In the genomic region with DNA sequence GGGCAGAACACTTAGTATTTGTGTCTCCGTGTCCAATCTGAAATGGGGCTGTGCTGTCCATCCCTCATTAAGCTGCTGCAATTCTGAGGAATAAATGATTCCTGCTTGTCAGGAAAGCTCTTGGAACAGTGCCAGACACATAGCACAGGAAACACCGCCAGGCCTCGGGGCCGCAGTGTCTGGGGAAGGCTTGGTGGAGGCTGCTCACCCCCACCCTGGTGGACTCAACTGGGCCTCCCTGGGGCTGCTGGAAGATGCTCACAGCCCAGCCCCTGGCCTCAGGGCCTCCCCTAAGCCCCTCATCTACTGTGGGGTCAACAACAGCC, we compare ENCODE assay signal across 12 cellular contexts. TPM values are rescaled to one million over a fixed set of nuclear protein-coding genes. Genes with fewer than 3 reads are reported as not detected.
A peak's percentile ranks its signal among the peaks of the same experiment; 100 is the strongest.
DNase-seq lines count a peak whose midpoint lies in the region; ATAC-seq lines count a peak whose summit lies in the region.
"Had no signal": no experiment of that assay in that cellular context is flagged by ENCODE, and none has a peak within 500 bp of the region (broad histone marks: within the 10 kb centered on the region; RNA-seq: fewer than 3 reads in every experiment).

No MANE protein-coding gene starts in this region.

- H3K4me2 ChIP-seq in mesenchymal stem cell (ENCODE audit: low read length, poor library complexity, severe bottlenecking), result no peak overlapping the region

- H3K14ac ChIP-seq in mesenchymal stem cell (ENCODE audit: low read length in 2 of 2), result no peak overlapping the region

- H3K36me3 ChIP-seq in mesenchymal stem cell (ENCODE audit: control insufficient read depth in 1 of 2, insufficient read depth in 2 of 2, low read depth in 1 of 2, low read length in 2 of 2), result no peaks in the 10 kb centered on the region

- no peak overlapping the region for H3K27ac ChIP-seq in mesenchymal stem cell (ENCODE audit: low read length, poor library complexity, severe bottlenecking)
- H3K27ac ChIP-seq: dorsolateral prefrontal cortex had no signal

- no peak overlapping the region for H3K23ac ChIP-seq in mesenchymal stem cell (ENCODE audit: low read length in 2 of 2)

- H2AFZ ChIP-seq in mesenchymal stem cell (ENCODE audit: low read depth, low read length), result no peak overlapping the region

- no peak overlapping the region for H2BK5ac ChIP-seq in mesenchymal stem cell (ENCODE audit: low read depth, low read length, poor library complexity, severe bottlenecking)

- H2BK12ac ChIP-seq in mesenchymal stem cell (ENCODE audit: low read length in 2 of 2), result peak overlapping the region in 1 of 2 experiments; percentile 67

- DNase-seq in Daoy (ENCODE audit: low read depth) (peak; percentile 15), NCI-H446 treated with DMSO at 0.1 percent for 48 hours (lab: John Stamatoyannopoulos, UW) (peak; percentile 0), cerebellum (ENCODE audit: low spot score) (peak; percentile 24), mesenchymal stem cell (peak; percentile 18), mesenteric fat pad (ENCODE audit: low spot score) (no peak)
- DNase-seq: activated naive CD8-positive, alpha-beta T cell treated with anti-CD3 and anti-CD28 coated beads, Interleukin-2, amount 10 ng/mL, durations not matched to agents 7 days and 5 days; NCI-H524 treated with DMSO at 0.1 percent for 48 hours; stimulated activated naive CD8-positive, alpha-beta T cell treated with anti-CD3 and anti-CD28 coated beads, Interleukin-15, amount 100 ng/mL, for 72 hours had no signal

- WGBS in mesenchymal stem cell, result 68% methylated on average over 4 of the region's 4 CpGs

- H4K91ac ChIP-seq in mesenchymal stem cell (ENCODE audit: low read length), result no peak overlapping the region

- H3K79me1 ChIP-seq in mesenchymal stem cell (replicated peaks; ENCODE audit: low read length, poor library complexity, severe bottlenecking), result no peaks in the 10 kb centered on the region

- H2BK120ac ChIP-seq in mesenchymal stem cell (ENCODE audit: low read depth, low read length), result no peak overlapping the region

- peaks cover 0 to 4% of the 10 kb centered on the region in 2 experiments for H3K27me3 ChIP-seq in mesenchymal stem cell (ENCODE audit: control insufficient read depth in 1 of 2, insufficient read depth in 1 of 2, low read length in 2 of 2)
- H3K27me3 ChIP-seq: dorsolateral prefrontal cortex had no signal

- H3K4me1 ChIP-seq in mesenchymal stem cell (ENCODE audit: control insufficient read depth, insufficient read depth, low read depth, low read length), result peaks cover 3% of the 10 kb centered on the region

- no peak overlapping the region for H3K9ac ChIP-seq in mesenchymal stem cell (ENCODE audit: low read length)

- peak overlapping the region; percentile 19 for H4K8ac ChIP-seq in mesenchymal stem cell (ENCODE audit: low read length)

- no peak overlapping the region for H2AK5ac ChIP-seq in mesenchymal stem cell (ENCODE audit: low read length, severe bottlenecking)

- H3K4me3 ChIP-seq in mesenchymal stem cell (ENCODE audit: insufficient read depth in 1 of 2, low read depth in 1 of 2, low read length in 2 of 2), result no peak overlapping the region
- H3K4me3 ChIP-seq: dorsolateral prefrontal cortex had no signal

- no peak overlapping the region for H2BK15ac ChIP-seq in mesenchymal stem cell (ENCODE audit: low read depth, poor library complexity, severe bottlenecking)

- H3K9me3 ChIP-seq in mesenchymal stem cell (ENCODE audit: control insufficient read depth, low read length), result no peaks in the 10 kb centered on the region

- H3K4ac ChIP-seq in mesenchymal stem cell (ENCODE audit: low read depth in 1 of 2, low read length in 2 of 2), result no peak overlapping the region

- ATAC-seq in GM18498 (IDR thresholded peaks at IDR 0.05; ENCODE audit: unreplicated experiment) (no peak), GM19023 (IDR thresholded peaks at IDR 0.05; ENCODE audit: unreplicated experiment) (no peak), GM19328 (IDR thresholded peaks at IDR 0.05; ENCODE audit: unreplicated experiment) (no peak)
- ATAC-seq: stimulated activated naive CD8-positive, alpha-beta T cell treated with anti-CD3 and anti-CD28 coated beads, Interleukin-15, amount 100 ng/mL, for 72 hours had no signal

- H3K18ac ChIP-seq in mesenchymal stem cell (ENCODE audit: low read depth in 1 of 2, low read length in 2 of 2), result no peak overlapping the region

RNA-seq across cellular contexts. Expression of a gene that starts 40.3 kb away (rescaled TPM):
- 6.7 and 8.7 TPM in 2 replicates for total RNA-seq in Daoy (2014; rRNA removed; shearing (Covaris generic))
- total RNA-seq in cerebellum (67.5 TPM), mesenteric fat pad (55.2 TPM)
- 12.8 TPM for polyA plus RNA-seq in mesenchymal stem cell (2013, experiment 1 of 2)
- polyA plus RNA-seq in mesenchymal stem cell (2013, experiment 2 of 2), result 13.2 TPM
